Comparison of ENCODE assay signal across 22 cellular contexts in the genomic region with DNA sequence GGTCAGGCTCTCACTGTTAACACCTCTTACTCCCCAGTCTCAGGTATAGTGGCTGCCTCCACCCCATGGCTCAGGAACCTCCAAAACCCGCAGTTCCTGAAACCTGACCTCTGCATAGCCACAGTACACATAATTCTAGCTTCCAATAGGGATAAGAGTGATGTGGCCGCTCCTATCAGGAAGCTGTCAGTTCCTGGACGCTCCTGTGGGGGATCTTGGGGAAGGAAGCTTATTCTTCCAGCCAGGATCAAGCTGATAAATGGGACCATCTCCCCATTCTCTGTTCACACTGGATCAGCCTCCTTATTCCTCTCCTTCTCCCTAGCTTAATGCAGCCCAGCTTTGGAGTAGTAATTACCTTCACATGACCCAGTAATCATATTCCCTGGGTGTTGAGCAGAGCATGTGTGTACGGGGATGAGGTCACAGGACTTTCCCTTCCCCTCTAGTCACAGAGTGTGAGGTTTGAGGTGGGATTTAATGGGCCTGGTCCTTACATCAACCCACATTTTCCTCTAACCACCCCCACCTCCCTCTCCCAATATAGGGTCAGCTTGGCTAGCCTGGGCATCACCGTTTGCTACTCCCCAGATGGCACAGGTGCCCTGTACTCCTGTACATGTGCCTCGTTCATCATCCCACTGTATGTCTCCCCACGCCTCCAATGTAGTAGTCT. TPM values are rescaled to one million over a fixed set of nuclear protein-coding genes. Genes with fewer than 3 reads are reported as not detected.
A peak's percentile ranks its signal among the peaks of the same experiment; 100 is the strongest.
DNase-seq lines count a peak whose midpoint lies in the region; ATAC-seq and TF ChIP-seq lines count a peak whose summit lies in the region.
"Had no signal": no experiment of that assay in that cellular context is flagged by ENCODE, and none has a peak within 500 bp of the region (broad histone marks: within the 10 kb centered on the region; RNA-seq: fewer than 3 reads in every experiment).

No MANE protein-coding gene starts in this region.

- H4K20me1 ChIP-seq in GM23338 (replicated peaks; ENCODE audit: insufficient read depth) (peaks cover 3% of the 10 kb centered on the region; the same call in 1 of the 2 replicates), OCI-LY7 (ENCODE audit: insufficient read depth, low read length) (no peaks in the 10 kb centered on the region)

- H3K36me3 ChIP-seq in GM23338 (ENCODE audit: insufficient read depth): no peaks in the 10 kb centered on the region
- H3K36me3 ChIP-seq in OCI-LY7 (ENCODE audit: insufficient read depth, low read length): no peaks in the 10 kb centered on the region
- no peaks in the 10 kb centered on the region for H3K36me3 ChIP-seq in mucosa of descending colon (ENCODE audit: low read depth)
- no peaks in the 10 kb centered on the region for H3K36me3 ChIP-seq in WERI-Rb-1
- H3K36me3 ChIP-seq: adrenal gland, transverse colon had no signal

- intact Hi-C loops in OCI-LY7 (cut with micrococcal nuclease; ENCODE audit: unreplicated experiment): no loop called here
- intact Hi-C loops in mucosa of descending colon (cut with DNase I, micrococcal nuclease): no loop called here

- H3K4me2 ChIP-seq in GM23338 (peak overlapping the region; percentile 33; the same call in 1 of the 2 replicates), OCI-LY7 (ENCODE audit: low read length) (peak overlapping the region; percentile 49)

- H2AFZ ChIP-seq in GM23338 (no peak overlapping the region), OCI-LY7 (ENCODE audit: low read length) (peak overlapping the region; percentile 32; the same call in 1 of the 2 replicates)

- no peak overlapping the region for H3K4me3 Mint-ChIP-seq in GM23338
- H3K4me3 Mint-ChIP-seq: dendritic cell treated with granulocyte-macrophage colony-stimulating factor and Interleukin-4, amounts not matched to agents 40 ng/mL and 50 ng/mL, for 4 days; naive thymus-derived CD8-positive, alpha-beta T cell had no signal

- H3K9me3 ChIP-seq in OCI-LY7 (ENCODE audit: low read length) (no peaks in the 10 kb centered on the region), mucosa of descending colon (no peaks in the 10 kb centered on the region), WERI-Rb-1 (ENCODE audit: severe bottlenecking) (no peaks in the 10 kb centered on the region)
- H3K9me3 ChIP-seq: adrenal gland, transverse colon had no signal

- 0 out of 3 replicates have a peak, but pooled peaks cover 2% of the 10 kb centered on the region for H3K36me3 Mint-ChIP-seq in GM23338 (ENCODE audit: low read depth)
- H3K36me3 Mint-ChIP-seq: naive thymus-derived CD8-positive, alpha-beta T cell had no signal

- no TSS peak for BruUV-seq in OCI-LY7 (replicated peaks; lab: Mats Ljungman, UMichigan)

- no peak overlapping the region for H3K27ac ChIP-seq in GM23338 (ENCODE audit: low read depth)
- no peak overlapping the region for H3K27ac ChIP-seq in OCI-LY7 (ENCODE audit: low read depth, low read length, poor library complexity, severe bottlenecking)
- H3K27ac ChIP-seq in WERI-Rb-1: no peak overlapping the region
- H3K27ac ChIP-seq: adrenal gland, transverse colon had no signal

- peak; percentile 78 for DNase-seq in DMS153 (lab: John Stamatoyannopoulos, UW)
- peak; percentile 41 for DNase-seq in GM23338 (ENCODE audit: low spot score)
- DNase-seq in OCI-LY7 (ENCODE audit: low spot score): no peak
- DNase-seq in mucosa of descending colon: no peak
- no peak for DNase-seq in WERI-Rb-1
- DNase-seq in foreskin fibroblast: no peak
- DNase-seq: activated CD4-positive, alpha-beta T cell treated with anti-CD3 and anti-CD28 coated beads for 48 hours; activated CD8-positive, alpha-beta memory T cell treated with anti-CD3 and anti-CD28 coated beads, Interleukin-2, amount 50 U/mL, for 48 hours; activated effector memory CD4-positive, alpha-beta T cell treated with anti-CD3 and anti-CD28 coated beads, Interleukin-2, amount 50 U/mL, for 16 hours; adrenal gland; left cardiac atrium; mesenchymal stem cell; naive thymus-derived CD8-positive, alpha-beta T cell; NCI-H1048; stimulated activated naive CD4-positive, alpha-beta T cell treated with Interleukin-2 at 50 U/mL for 16 hours; T1000; transverse colon had no signal

- H3K79me2 ChIP-seq in GM23338 (replicated peaks; ENCODE audit: insufficient read depth) (no peaks in the 10 kb centered on the region; the same call in 1 of the 2 replicates), OCI-LY7 (ENCODE audit: insufficient read depth, low read depth, low read length) (no peaks in the 10 kb centered on the region)

- H3K4me1 ChIP-seq in GM23338 (ENCODE audit: insufficient read depth) (peaks cover 16% of the 10 kb centered on the region), OCI-LY7 (ENCODE audit: insufficient read depth, low read length, poor library complexity, severe bottlenecking) (peaks cover 17% of the 10 kb centered on the region), mucosa of descending colon (ENCODE audit: low read depth) (no peaks in the 10 kb centered on the region)
- H3K4me1 ChIP-seq: adrenal gland, transverse colon had no signal

- CTCF ChIA-PET in OCI-LY7 (lab: Charles Lee; ENCODE audit: unreplicated experiment): interaction anchor here (0.9 kb wide), 1 partner anchor 19 kb away, joined by 3 read pairs; no protein-coding TSS in a partner anchor

- H3F3A ChIP-seq in GM23338 (replicated peaks; ENCODE audit: low read depth): no peaks in the 10 kb centered on the region; the same call in 1 of the 2 replicates

- H3K27me3 Mint-ChIP-seq in GM23338 (ENCODE audit: insufficient read depth, low read depth, poor library complexity): peaks cover 11% of the 10 kb centered on the region

- peaks cover 47% of the 10 kb centered on the region for H3K4me1 Mint-ChIP-seq in GM23338

- H3K27ac Mint-ChIP-seq in GM23338: no peak overlapping the region
- H3K27ac Mint-ChIP-seq: dendritic cell treated with granulocyte-macrophage colony-stimulating factor and Interleukin-4, amounts not matched to agents 40 ng/mL and 50 ng/mL, for 4 days had no signal

- H3K9me2 ChIP-seq in GM23338 (ENCODE audit: insufficient read depth) (no peaks in the 10 kb centered on the region), OCI-LY7 (ENCODE audit: insufficient read depth, low read length) (no peaks in the 10 kb centered on the region)

- no peaks in the 10 kb centered on the region for H3K9me3 Mint-ChIP-seq in GM23338
- H3K9me3 Mint-ChIP-seq: dendritic cell treated with granulocyte-macrophage colony-stimulating factor and Interleukin-4, amounts not matched to agents 40 ng/mL and 50 ng/mL, for 4 days; naive thymus-derived CD8-positive, alpha-beta T cell had no signal

- peaks cover 11% of the 10 kb centered on the region for H3K27me3 ChIP-seq in GM23338 (ENCODE audit: insufficient read depth)
- H3K27me3 ChIP-seq in WERI-Rb-1 (ENCODE audit: insufficient read depth, low read depth, severe bottlenecking): peaks cover 3% of the 10 kb centered on the region
- H3K27me3 ChIP-seq: adrenal gland had no signal

- H3K4me3 ChIP-seq in GM23338 (no peak overlapping the region), OCI-LY7 (ENCODE audit: low read depth, low read length, poor library complexity, severe bottlenecking) (no peak overlapping the region), mucosa of descending colon (no peak overlapping the region), WERI-Rb-1 (ENCODE audit: low read depth, low read length) (no peak overlapping the region), foreskin fibroblast (ENCODE audit: low read depth in 1 of 2, low read length in 2 of 2) (no peak overlapping the region)
- H3K4me3 ChIP-seq: adrenal gland, transverse colon had no signal

- ATAC-seq in GM23338: peak; percentile 58
- ATAC-seq in mucosa of descending colon: peak; percentile 48
- ATAC-seq in HG02884 (IDR thresholded peaks at IDR 0.05; ENCODE audit: unreplicated experiment): no peak
- ATAC-seq: left cardiac atrium, SK-N-SH treated with all-trans-retinoic acid at 6 μM for 48 hours had no signal

- POLR2A ChIA-PET in OCI-LY7 (lab: Charles Lee): interaction anchor here (0.6 kb wide), 1 partner anchor 273 kb away, joined by 4 read pairs; no protein-coding TSS in a partner anchor

- TF ChIP-seq CTCF in GM23338 (conservative IDR thresholded peaks at IDR 0.05; ENCODE audit: low read depth in 2 of 2) (no peak), OCI-LY7 (conservative IDR thresholded peaks at IDR 0.05; ENCODE audit: low read length) (no peak), mucosa of descending colon (IDR thresholded peaks at IDR 0.05) (no peak), WERI-Rb-1 (IDR thresholded peaks at IDR 0.05; ENCODE audit: low read depth, low read length) (no peak), foreskin fibroblast (IDR thresholded peaks at IDR 0.05; ENCODE audit: low read depth, low read length) (no peak)

RNA-seq across cellular contexts. Expression of a gene that starts 7.0 kb away (rescaled TPM):
- 8.6 and 11.5 TPM in 2 replicates for total RNA-seq in GM23338 (2014; rRNA removed; shearing (Covaris generic))
- polyA plus RNA-seq in GM23338 (2016; fragmentation: Nextera tagmentation; extraction: Ambion mirVana): 3.6 and 6.0 TPM in 2 replicates
- total RNA-seq in OCI-LY7 (2014; rRNA removed; shearing (Covaris generic)): 0.08 and 0.13 TPM in 2 replicates
- total RNA-seq in OCI-LY7 (2022): not detected in 2 replicates
- total RNA-seq in mucosa of descending colon: not detected
- total RNA-seq: epithelial cell of proximal tubule, transverse colon had no signal
- polyA plus RNA-seq: BJ had no signal

RNA-seq across cellular contexts. Expression of a gene that starts 41.0 kb away (rescaled TPM):
- total RNA-seq in GM23338 (2014; rRNA removed; shearing (Covaris generic)): 61.3 and 67.8 TPM in 2 replicates
- 82.3 and 105 TPM in 2 replicates for polyA plus RNA-seq in GM23338 (2016; fragmentation: Nextera tagmentation; extraction: Ambion mirVana)
- total RNA-seq in OCI-LY7 (2014; rRNA removed; shearing (Covaris generic)): 43.8 and 61.1 TPM in 2 replicates
- 40.1 and 42.1 TPM in 2 replicates for total RNA-seq in OCI-LY7 (2022)
- total RNA-seq in mucosa of descending colon: 10 to 100 TPM; 13.7 to 35.7 (median 15.3) TPM

RNA-seq across cellular contexts. Expression of a gene that starts 48.2 kb away (rescaled TPM):
- 39.5 and 49.0 TPM in 2 replicates for total RNA-seq in GM23338 (2014; rRNA removed; shearing (Covaris generic))
- polyA plus RNA-seq in GM23338 (2016; fragmentation: Nextera tagmentation; extraction: Ambion mirVana): 28.3 and 29.3 TPM in 2 replicates
- total RNA-seq in OCI-LY7 (2014; rRNA removed; shearing (Covaris generic)): 0.21 and 0.63 TPM in 2 replicates
- 1.2 and 1.8 TPM in 2 replicates for total RNA-seq in OCI-LY7 (2022)
- total RNA-seq in mucosa of descending colon: 10 to 100 TPM in 1 of 3 donors, 1 to 10 TPM in 2; 2.0 to 34.1 (median 8.7) TPM

Comparison
In these comparisons a context has a peak if more than half of its experiments do, and no peak if none do; other contexts are left out.
1. DNase-seq: peak in DMS153 (single experiment) and GM23338 (single experiment); none in OCI-LY7 (single experiment), mucosa of descending colon (0 of 3), WERI-Rb-1 (single experiment) and foreskin fibroblast (0 of 2).